Comparison of ENCODE assay signal across 20 cellular contexts in genomic region chr13:78701383-78701782, GRCh38. TPM values are rescaled to one million over a fixed set of nuclear protein-coding genes. Genes with fewer than 3 reads are reported as not detected.
DNase-seq lines count a peak whose midpoint lies in the region; FAIRE-seq and TF ChIP-seq lines count a peak whose summit lies in the region.
"Had no signal": no experiment of that assay in that cellular context is flagged by ENCODE, and none has a peak within 500 bp of the region (broad histone marks: within the 10 kb centered on the region; RNA-seq: fewer than 3 reads in every experiment).

No MANE protein-coding gene starts in this region.

- TF ChIP-seq CTCF in AG10803 (conservative IDR thresholded peaks at IDR 0.05; ENCODE audit: low read length): no peak
- TF ChIP-seq CTCF in astrocyte (IDR thresholded peaks at IDR 0.05; ENCODE audit: insufficient read depth, low read depth, low read length): no peak
- TF ChIP-seq CTCF in choroid plexus epithelial cell (conservative IDR thresholded peaks at IDR 0.05; ENCODE audit: low read depth, low read length): no peak

- no peak overlapping the region for H3K4me3 Mint-ChIP-seq in astrocyte (ENCODE audit: unreplicated experiment)
- H3K4me3 Mint-ChIP-seq: CD4-positive, CD25-positive, alpha-beta regulatory T cell; CD8-positive, alpha-beta memory T cell had no signal

- H3K27me3 ChIP-seq in astrocyte (ENCODE audit: insufficient read depth, low read length): no peaks in the 10 kb centered on the region
- H3K27me3 ChIP-seq: BE2C had no signal

- no peaks in the 10 kb centered on the region for H3K79me2 ChIP-seq in astrocyte (ENCODE audit: insufficient read depth, low read length)

- no peaks in the 10 kb centered on the region for H3K36me3 Mint-ChIP-seq in astrocyte (ENCODE audit: low read depth, unreplicated experiment)
- H3K36me3 Mint-ChIP-seq: CD4-positive, CD25-positive, alpha-beta regulatory T cell; CD8-positive, alpha-beta memory T cell had no signal

- no peaks in the 10 kb centered on the region for H4K20me1 ChIP-seq in astrocyte (ENCODE audit: insufficient read depth, low read length)

- H3K36me3 ChIP-seq in astrocyte (ENCODE audit: insufficient read depth, low read length): no peaks in the 10 kb centered on the region
- H3K36me3 ChIP-seq: BE2C, HAP-1 had no signal

- no peak overlapping the region for H3K4me2 ChIP-seq in astrocyte (ENCODE audit: low read length)

- H3K4me3 ChIP-seq in AG10803 (ENCODE audit: low read length): no peak overlapping the region
- H3K4me3 ChIP-seq in astrocyte (ENCODE audit: insufficient read depth, low read depth, low read length): no peak overlapping the region
- H3K4me3 ChIP-seq in choroid plexus epithelial cell (ENCODE audit: low read depth, low read length): no peak overlapping the region
- H3K4me3 ChIP-seq: HAP-1 had no signal

- H3K4me1 Mint-ChIP-seq in astrocyte (ENCODE audit: low read depth, unreplicated experiment): no peaks in the 10 kb centered on the region
- H3K4me1 Mint-ChIP-seq: CD4-positive, CD25-positive, alpha-beta regulatory T cell; CD8-positive, alpha-beta memory T cell had no signal

- H3K9ac ChIP-seq in astrocyte (ENCODE audit: low read length): no peak overlapping the region

- H3K9me3 ChIP-seq in astrocyte (ENCODE audit: insufficient read depth, low read depth, low read length): no peaks in the 10 kb centered on the region
- H3K9me3 ChIP-seq: BE2C, HAP-1 had no signal

- no peak overlapping the region for H3K27ac Mint-ChIP-seq in astrocyte (ENCODE audit: unreplicated experiment)
- H3K27ac Mint-ChIP-seq: CD4-positive, CD25-positive, alpha-beta regulatory T cell; CD8-positive, alpha-beta memory T cell had no signal

- no peak for FAIRE-seq in astrocyte (lab: Jason Lieb, UNC)
- FAIRE-seq: GM12891, GM19239 had no signal

- H3K9me3 Mint-ChIP-seq in astrocyte (ENCODE audit: unreplicated experiment): no peaks in the 10 kb centered on the region

- H3K4me1 ChIP-seq in astrocyte (ENCODE audit: insufficient read depth, low read length): no peaks in the 10 kb centered on the region
- H3K4me1 ChIP-seq: HAP-1 had no signal

- H3K27ac ChIP-seq in astrocyte (ENCODE audit: low read depth, low read length): no peak overlapping the region

- DNase-seq in AG10803 (ENCODE audit: low read depth) (peak; percentile 1), astrocyte (ENCODE audit: low read depth) (peak; percentile 66), choroid plexus epithelial cell (ENCODE audit: low read depth) (peak; percentile 7), iris pigment epithelial cell (ENCODE audit: low read depth) (peak; percentile 49), HT-29 (ENCODE audit: low spot score) (no peak), SKM-1 treated with dmso at 0.1 percent for 144 hours (lab: John Stamatoyannopoulos, UW; ENCODE audit: unreplicated experiment) (no peak), T1000 (lab: John Stamatoyannopoulos, UW) (no peak)
- DNase-seq: 8988T; BE2C; C1 segment of cervical spinal cord; CD4-positive, CD25-positive, alpha-beta regulatory T cell; CD8-positive, alpha-beta memory T cell; COR-L47; DMS 273 treated with DMSO at 0.1 percent for 48 hours; DMS53; DND-41; EL had no signal

- no peak overlapping the region for H2AFZ ChIP-seq in astrocyte (ENCODE audit: low read depth, low read length)

- no peaks in the 10 kb centered on the region for H3K27me3 Mint-ChIP-seq in astrocyte (ENCODE audit: low read depth, unreplicated experiment)

RNA-seq across cellular contexts. Expression of gene OBI1, which starts 42.4 kb away (rescaled TPM):
- total RNA-seq in astrocyte: 12.8 and 13.2 TPM in 2 replicates
- total RNA-seq in HT-29 (2014; rRNA removed; shearing (Covaris generic)): 6.8 TPM in 2 replicates

Comparison
In these comparisons a context has a peak if more than half of its experiments do, and no peak if none do; other contexts are left out.
1. DNase-seq: peak in AG10803 (single experiment), astrocyte (single experiment), choroid plexus epithelial cell (single experiment) and iris pigment epithelial cell (single experiment); none in HT-29 (single experiment), SKM-1 treated with dmso at 0.1 percent for 144 hours (single experiment) and T1000 (single experiment).